ENCODE assay signal across 23 cellular contexts in the genomic region with DNA sequence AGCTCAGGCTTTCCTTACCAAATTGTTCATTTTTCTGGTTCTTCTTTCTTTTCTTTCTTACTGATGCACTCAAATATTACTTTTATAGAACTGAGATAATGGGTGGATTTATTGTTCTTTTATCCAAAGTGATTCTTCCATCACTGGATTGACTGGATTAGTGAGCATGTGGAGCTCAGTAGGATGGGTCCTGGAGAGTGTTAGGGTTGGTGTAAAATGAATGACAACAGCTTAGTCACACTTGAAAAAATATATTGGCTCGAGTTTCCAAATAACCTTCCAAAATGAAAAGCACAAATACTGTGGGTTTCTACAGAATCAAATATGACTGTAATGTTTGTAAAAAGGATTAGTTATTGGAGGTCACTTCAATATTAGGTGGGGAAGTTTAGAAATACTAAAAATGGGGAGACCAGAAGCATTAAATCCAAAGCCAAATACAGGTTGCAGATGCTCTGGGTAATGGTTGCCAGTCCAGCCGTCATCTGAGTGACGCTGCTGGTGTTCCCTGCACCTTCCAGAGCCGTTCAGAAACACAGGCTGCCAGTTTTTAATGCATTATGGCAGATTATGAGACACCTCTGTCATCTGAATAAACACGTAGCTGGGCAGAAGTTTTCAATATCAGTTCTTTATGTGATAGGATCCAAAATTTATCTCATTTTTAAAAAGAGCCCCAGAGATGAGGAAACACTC.
DNase-seq lines count a peak whose midpoint lies in the region; ATAC-seq, FAIRE-seq and TF ChIP-seq lines count a peak whose summit lies in the region.
"Had no signal": no experiment of that assay in that cellular context is flagged by ENCODE, and none has a peak within 500 bp of the region (broad histone marks: within the 10 kb centered on the region; RNA-seq: fewer than 3 reads in every experiment).

No MANE protein-coding gene starts in this region.

- H3K4me2 ChIP-seq in H1 (ENCODE audit: insufficient read depth in 1 of 2, low read depth in 2 of 2, low read length in 2 of 2) (no peak overlapping the region), neuronal stem cell (ENCODE audit: insufficient read depth, low read length, poor library complexity, severe bottlenecking) (no peak overlapping the region)

- ATAC-seq in GM21529 (IDR thresholded peaks at IDR 0.05; ENCODE audit: unreplicated experiment), result no peak
- ATAC-seq in heart left ventricle, result no peak
- ATAC-seq: HCT116 had no signal

- H2BK120ac ChIP-seq in H1 (replicated peaks; ENCODE audit: low read depth, low read length) (no peak overlapping the region), neuronal stem cell (ENCODE audit: low read depth, low read length) (no peak overlapping the region)

- no peaks in the 10 kb centered on the region for H3K36me3 ChIP-seq in H1 (ENCODE audit: control insufficient read depth in 2 of 4, insufficient read depth in 4 of 4, low read length in 3 of 4)
- H3K36me3 ChIP-seq in neuronal stem cell (replicated peaks in 1 of 2; ENCODE audit: control insufficient read depth in 2 of 2, insufficient read depth in 2 of 2, low read length in 2 of 2), result no peaks in the 10 kb centered on the region
- H3K36me3 ChIP-seq in WERI-Rb-1, result no peaks in the 10 kb centered on the region
- no peaks in the 10 kb centered on the region for H3K36me3 ChIP-seq in heart left ventricle

- no peaks in the 10 kb centered on the region for H3K79me2 ChIP-seq in H1 (ENCODE audit: control insufficient read depth in 1 of 2, insufficient read depth in 2 of 2, low read length in 2 of 2)

- no peak overlapping the region; the same call in 1 of the 2 replicates for H2AK5ac ChIP-seq in H1 (ENCODE audit: low read depth, low read length)
- H2AK5ac ChIP-seq in neuronal stem cell (ENCODE audit: low read depth, low read length), result no peak overlapping the region

- H3K9me3 ChIP-seq in H1 (ENCODE audit: insufficient read depth in 2 of 2, low read depth in 1 of 2, low read length in 1 of 2) (no peaks in the 10 kb centered on the region), neuronal stem cell (replicated peaks in 1 of 2; ENCODE audit: control insufficient read depth in 2 of 2, insufficient read depth in 1 of 2, low read depth in 1 of 2, low read length in 2 of 2) (no peaks in the 10 kb centered on the region), WERI-Rb-1 (ENCODE audit: severe bottlenecking) (no peaks in the 10 kb centered on the region), heart left ventricle (no peaks in the 10 kb centered on the region)

- TF ChIP-seq CTCF in H1 (IDR thresholded peaks at IDR 0.05; ENCODE audit: control extremely low read depth in 1 of 3, insufficient read depth in 1 of 3, low read depth in 1 of 3, low read length in 3 of 3) (no peak), WERI-Rb-1 (IDR thresholded peaks at IDR 0.05; ENCODE audit: low read depth, low read length) (no peak), heart left ventricle (IDR thresholded peaks at IDR 0.05) (no peak)

- H2BK5ac ChIP-seq in H1 (ENCODE audit: low read depth, low read length), result no peak overlapping the region
- H2BK5ac ChIP-seq in neuronal stem cell (ENCODE audit: low read length), result no peak overlapping the region

- peaks cover 0 to 7% (median 2%) of the 10 kb centered on the region in 4 experiments; a peak in 2 of 7 replicates for H3K4me1 ChIP-seq in H1 (replicated peaks in 1 of 4; ENCODE audit: control insufficient read depth in 3 of 4, insufficient read depth in 4 of 4, low read length in 3 of 4)
- peaks cover 1 to 4% of the 10 kb centered on the region in 2 donors for H3K4me1 ChIP-seq in neuronal stem cell (ENCODE audit: control insufficient read depth in 2 of 2, insufficient read depth in 1 of 2, low read depth in 1 of 2, low read length in 2 of 2)
- H3K4me1 ChIP-seq in heart left ventricle, result no peaks in the 10 kb centered on the region

- H4K8ac ChIP-seq in H1 (ENCODE audit: extremely low read depth, insufficient read depth, low read length), result no peak overlapping the region
- H4K8ac ChIP-seq in neuronal stem cell (ENCODE audit: low read depth, low read length), result no peak overlapping the region

- H3K56ac ChIP-seq in H1 (replicated peaks; ENCODE audit: insufficient read length, low read depth, low read length), result no peak overlapping the region

- H2AFZ ChIP-seq in H1 (ENCODE audit: low read length) (no peak overlapping the region), neuronal stem cell (ENCODE audit: low read length) (peak overlapping the region; percentile 52)

- H3K27ac ChIP-seq in H1 (ENCODE audit: low read depth, low read length) (no peak overlapping the region), neuronal stem cell (replicated peaks; ENCODE audit: low read length) (no peak overlapping the region), WERI-Rb-1 (no peak overlapping the region), heart left ventricle (no peak overlapping the region)
- H3K27ac ChIP-seq: HL-60, SK-N-MC had no signal

- H3K9ac ChIP-seq in H1 (replicated peaks in 1 of 4; ENCODE audit: extremely low read depth in 1 of 4, low read depth in 3 of 4, low read length in 3 of 4) (no peak overlapping the region), neuronal stem cell (ENCODE audit: low read depth, low read length, poor library complexity) (no peak overlapping the region)

- DNase-seq in LHCN-M2 (ENCODE audit: low read depth) (peak; percentile 31), NCI-H69 (lab: John Stamatoyannopoulos, UW) (peak; percentile 7), H1 (ENCODE audit: low read depth in 1 of 2, low spot score in 2 of 2) (no peak), neuronal stem cell (ENCODE audit: low spot score) (no peak), WERI-Rb-1 (no peak), heart left ventricle (no peak)
- DNase-seq: C1 segment of cervical spinal cord; CD8-positive, alpha-beta memory T cell; DMS79 treated with DMSO at 0.1 percent for 48 hours; IMR-90; MM.1S; NCI-H1092; NCI-H1436 treated with DMSO at 0.1 percent for 48 hours; NCI-H2081; NCI-H524 treated with DMSO at 0.1 percent for 48 hours; NK-92 treated with Interleukin-12 subunit alpha and Interleukin-12 subunit beta, amount 100 ng/mL, for 24 hours; Right ventricle myocardium superior; T-helper 1 cell had no signal

- CTCF ChIA-PET in H1 (lab: Charles Lee; ENCODE audit: partially characterized antibody), result interaction anchor here (0.8 kb wide), 1 partner anchor 500 kb away, joined by 3 read pairs; no protein-coding TSS in a partner anchor

- H3K23ac ChIP-seq in H1 (ENCODE audit: insufficient read length), result no peak overlapping the region
- no peak overlapping the region for H3K23ac ChIP-seq in neuronal stem cell (ENCODE audit: low read depth, low read length, poor library complexity)

- H3K27me3 ChIP-seq in H1 (replicated peaks in 1 of 4; ENCODE audit: control insufficient read depth in 3 of 4, extremely low read depth in 1 of 4, insufficient read depth in 3 of 4, low read length in 3 of 4), result no peaks in the 10 kb centered on the region
- H3K27me3 ChIP-seq in neuronal stem cell (ENCODE audit: control insufficient read depth in 3 of 3, insufficient read depth in 3 of 3, low read depth in 1 of 3, low read length in 3 of 3), result no peaks in the 10 kb centered on the region
- no peaks in the 10 kb centered on the region for H3K27me3 ChIP-seq in WERI-Rb-1 (ENCODE audit: insufficient read depth, low read depth, severe bottlenecking)
- no peaks in the 10 kb centered on the region for H3K27me3 ChIP-seq in heart left ventricle

- no peaks in the 10 kb centered on the region for H3K23me2 ChIP-seq in H1 (ENCODE audit: low read depth, low read length)

- no peak overlapping the region for H3K4me3 ChIP-seq in H1 (ENCODE audit: extremely low read depth in 1 of 4, insufficient read depth in 2 of 4, low read depth in 3 of 4, low read length in 4 of 4)
- no peak overlapping the region for H3K4me3 ChIP-seq in neuronal stem cell (ENCODE audit: low read length in 2 of 2)
- no peak overlapping the region for H3K4me3 ChIP-seq in WERI-Rb-1 (ENCODE audit: low read depth, low read length)
- no peak overlapping the region for H3K4me3 ChIP-seq in heart left ventricle
- H3K4me3 ChIP-seq: SK-N-MC had no signal

- H3K14ac ChIP-seq in H1 (ENCODE audit: insufficient read length) (no peak overlapping the region), neuronal stem cell (ENCODE audit: low read length) (no peak overlapping the region)

- WGBS in H1 (ENCODE audit: extremely low coverage in 1 of 2, insufficient coverage in 1 of 2, insufficient read length in 1 of 2, insufficient replicate concordance in 2 of 2, low coverage in 1 of 2, low lambda C conversion rate in 2 of 2, missing lambda C conversion rate in 1 of 2), 2 experiments, result 83% methylated on average over 5 of the region's 5 CpGs; no CpG with 5 or more reads in 1 of the 2 experiments
- no CpG with 5 or more reads among the region's 5 CpGs for WGBS in neuronal stem cell (ENCODE audit: extremely low coverage in 2 of 2, insufficient read length in 2 of 2, insufficient replicate concordance in 1 of 2), 2 donors
- 91 to 94% (median 92%) methylated on average over 5 of the region's 5 CpGs for WGBS in heart left ventricle, 4 donors

- H4K20me1 ChIP-seq in H1 (replicated peaks in 1 of 2; ENCODE audit: control insufficient read depth in 1 of 2, insufficient read depth in 2 of 2, low read length in 2 of 2), result no peaks in the 10 kb centered on the region

- H2BK15ac ChIP-seq in H1 (ENCODE audit: low read length) (no peak overlapping the region), neuronal stem cell (ENCODE audit: low read length) (no peak overlapping the region)

- H4K91ac ChIP-seq in H1 (replicated peaks; ENCODE audit: insufficient read length, low read length) (peak overlapping the region; percentile 56), neuronal stem cell (ENCODE audit: low read depth, low read length, poor library complexity) (no peak overlapping the region)

- POLR2A ChIA-PET in H1 (lab: Charles Lee; ENCODE audit: partially characterized antibody), result no interaction called here

- no peak overlapping the region for H2BK12ac ChIP-seq in H1 (ENCODE audit: low read depth, low read length)
- H2BK12ac ChIP-seq in neuronal stem cell (ENCODE audit: low read length), result no peak overlapping the region

- no peak for TF ChIP-seq POLR2A in H1 (IDR thresholded peaks at IDR 0.05; ENCODE audit: control extremely low read depth in 1 of 2, low read depth in 2 of 2, low read length in 2 of 2)
- TF ChIP-seq POLR2A in heart left ventricle (IDR thresholded peaks at IDR 0.05), result no peak

- intact Hi-C loops in heart left ventricle (cut with DNase I), result no loop called here

- peak; percentile 24 for FAIRE-seq in H1 (lab: Jason Lieb, UNC)
- FAIRE-seq: D721Med had no signal

- H3K79me1 ChIP-seq in H1 (ENCODE audit: low read depth, low read length) (no peaks in the 10 kb centered on the region), neuronal stem cell (ENCODE audit: low read depth, low read length) (no peaks in the 10 kb centered on the region)

- TF ChIP-seq EP300 in H1 (IDR thresholded peaks at IDR 0.05; ENCODE audit: borderline replicate concordance in 1 of 2, low read depth in 2 of 2, low read length in 2 of 2), result no peak

- TF ChIP-seq RAD21 in H1 (IDR thresholded peaks at IDR 0.05 in 1 of 2, conservative IDR thresholded peaks at IDR 0.05 in 1 of 2; ENCODE audit: low read depth in 2 of 2, low read length in 2 of 2), result no peak

- H3K18ac ChIP-seq in H1 (ENCODE audit: extremely low read depth, low read length) (no peak overlapping the region), neuronal stem cell (ENCODE audit: low read length) (no peak overlapping the region)

- H4K5ac ChIP-seq in H1 (ENCODE audit: insufficient read length, low read depth, low read length), result no peak overlapping the region

- no peak overlapping the region for H2BK20ac ChIP-seq in H1 (ENCODE audit: low read length)

- H3K4ac ChIP-seq in H1 (replicated peaks; ENCODE audit: insufficient read length, low read depth, low read length) (no peak overlapping the region), neuronal stem cell (ENCODE audit: low read length) (no peak overlapping the region)

Comparison
In these comparisons a context has a peak if more than half of its experiments do, and no peak if none do; other contexts are left out.
1. DNase-seq: peak in LHCN-M2 (single experiment) and NCI-H69 (single experiment); none in H1 (0 of 2), neuronal stem cell (single experiment), WERI-Rb-1 (single experiment) and heart left ventricle (0 of 5).